ENCODE assay signal across 8 cellular contexts in genomic region chr14:103562135-103562384, GRCh38. TPM values are rescaled to one million over a fixed set of nuclear protein-coding genes. Genes with fewer than 3 reads are reported as not detected.
DNase-seq lines count a peak whose midpoint lies in the region; ATAC-seq and TF ChIP-seq lines count a peak whose summit lies in the region.

No MANE protein-coding gene starts in this region.

- peaks cover 10% of the 10 kb centered on the region for H3F3A ChIP-seq in DOHH2 (ENCODE audit: control insufficient read depth, insufficient read depth)

- ATAC-seq in HG02623 (IDR thresholded peaks at IDR 0.05; ENCODE audit: unreplicated experiment) (peak; percentile 24), heart left ventricle (peak in 2 of 4 donors; percentile 12 to 65)

- peak overlapping the region; percentile 87 to 91 (median 90) for H3K9ac ChIP-seq in skeletal muscle tissue (ENCODE audit: low read depth in 1 of 3, low read length in 3 of 3)

- H4K20me1 ChIP-seq in DOHH2 (ENCODE audit: control insufficient read depth, insufficient read depth, low read depth, low read length): peaks cover 35% of the 10 kb centered on the region

- intact Hi-C loops in heart left ventricle (cut with DNase I): loop anchor here in 1 of 10 donors (10.0 kb wide), 1 partner anchor 153 kb away; the partner anchor contains the start of genes XRCC3 and ZFYVE21

- TF ChIP-seq CTCF in DOHH2 (IDR thresholded peaks at IDR 0.05; ENCODE audit: low read depth, low read length, poor library complexity, severe bottlenecking) (no peak), WERI-Rb-1 (IDR thresholded peaks at IDR 0.05; ENCODE audit: low read depth, low read length) (no peak), heart left ventricle (IDR thresholded peaks at IDR 0.05) (no peak)

- H3K4me1 ChIP-seq in DOHH2 (ENCODE audit: control insufficient read depth, low read length) (peaks cover 30% of the 10 kb centered on the region), heart left ventricle (peaks cover 3 to 76% (median 61%) of the 10 kb centered on the region in 12 donors), skeletal muscle tissue (ENCODE audit: control insufficient read depth in 3 of 3, insufficient read depth in 3 of 3, low read length in 3 of 3) (peaks cover 46 to 58% (median 55%) of the 10 kb centered on the region in 3 donors)

- peak overlapping the region; percentile 92 for H3K4me3 ChIP-seq in DOHH2 (ENCODE audit: low read length)
- peak overlapping the region; percentile 73 for H3K4me3 ChIP-seq in WERI-Rb-1 (ENCODE audit: low read depth, low read length)
- H3K4me3 ChIP-seq in heart left ventricle: peak overlapping the region; percentile 62 to 99 (median 86)
- H3K4me3 ChIP-seq in skeletal muscle tissue (ENCODE audit: low read length in 3 of 3): peak overlapping the region; percentile 80 to 93 (median 93)

- H3K4me2 ChIP-seq in DOHH2 (ENCODE audit: low read length): peak overlapping the region; percentile 95

- DNase-seq in WERI-Rb-1 (no peak), heart left ventricle (peak in 4 of 5 donors; percentile 60 to 69 (median 68)), NCI-H1092 (lab: John Stamatoyannopoulos, UW) (no peak), cerebellum (ENCODE audit: low spot score) (no peak)
- no peak for DNase-seq in effector CD4-positive, alpha-beta T cell

- no peaks in the 10 kb centered on the region for H3K9me2 ChIP-seq in DOHH2 (replicated peaks; ENCODE audit: control insufficient read depth, low read length)

- H3K27ac ChIP-seq in DOHH2 (ENCODE audit: low read depth, low read length) (peak overlapping the region; percentile 58), WERI-Rb-1 (peak overlapping the region; percentile 90), heart left ventricle (peak overlapping the region; percentile 92 to 99 (median 96)), skeletal muscle tissue (ENCODE audit: low read depth, low read length) (peak overlapping the region; percentile 85)

- 0 to 2% (median 1%) methylated on average over 8 to 24 of the region's 24 CpGs for WGBS in heart left ventricle, 4 donors

- H3K9me3 ChIP-seq in DOHH2 (ENCODE audit: control insufficient read depth, insufficient read depth, low read length): no peaks in the 10 kb centered on the region
- no peaks in the 10 kb centered on the region for H3K9me3 ChIP-seq in WERI-Rb-1 (ENCODE audit: severe bottlenecking)
- H3K9me3 ChIP-seq in heart left ventricle: no peaks in the 10 kb centered on the region
- no peaks in the 10 kb centered on the region for H3K9me3 ChIP-seq in skeletal muscle tissue (ENCODE audit: control insufficient read depth in 3 of 3, low read length in 3 of 3)

- H3K36me3 ChIP-seq in DOHH2 (ENCODE audit: control insufficient read depth, low read length) (peaks cover 43% of the 10 kb centered on the region), WERI-Rb-1 (peaks cover 43% of the 10 kb centered on the region), heart left ventricle (peaks cover 0 to 44% (median 26%) of the 10 kb centered on the region in 9 donors), skeletal muscle tissue (ENCODE audit: control insufficient read depth in 3 of 3, insufficient read depth in 3 of 3, low read length in 3 of 3) (peaks cover 9 to 15% (median 13%) of the 10 kb centered on the region in 3 donors)

- H3K27me3 ChIP-seq in DOHH2 (ENCODE audit: control insufficient read depth, low read length): no peaks in the 10 kb centered on the region
- no peaks in the 10 kb centered on the region for H3K27me3 ChIP-seq in WERI-Rb-1 (ENCODE audit: insufficient read depth, low read depth, severe bottlenecking)
- H3K27me3 ChIP-seq in heart left ventricle: no peaks in the 10 kb centered on the region
- H3K27me3 ChIP-seq in skeletal muscle tissue (ENCODE audit: control insufficient read depth in 3 of 3, insufficient read depth in 3 of 3, low read length in 3 of 3): no peaks in the 10 kb centered on the region

- TF ChIP-seq POLR2A in heart left ventricle (IDR thresholded peaks at IDR 0.05): no peak

- H3K79me2 ChIP-seq in DOHH2 (ENCODE audit: control insufficient read depth, low read length): peaks cover 96% of the 10 kb centered on the region

RNA-seq across cellular contexts. Expression of gene BAG5, which starts 0.4 kb away (rescaled TPM):
- 10 to 100 TPM; 15.0 to 22.8 (median 17.0) TPM for total RNA-seq in heart left ventricle
- polyA plus RNA-seq in heart left ventricle: 10 to 100 TPM in 1 of 2 donors, 1 to 10 TPM in 1; 4.8 to 19.1 TPM
- total RNA-seq in skeletal muscle tissue: 16.7 TPM
- total RNA-seq in cerebellum: 27.2 TPM

RNA-seq across cellular contexts. Expression of gene COA8, which starts 0.7 kb away (rescaled TPM):
- total RNA-seq in heart left ventricle (10 to 100 TPM; 30.6 to 66.5 (median 41.9) TPM), skeletal muscle tissue (28.2 TPM), cerebellum (23.4 TPM)
- polyA plus RNA-seq in heart left ventricle: 100 to 1,000 TPM in 1 of 2 donors, 10 to 100 TPM in 1; 47.5 to 109 TPM

RNA-seq across cellular contexts. Expression of gene TRMT61A, which starts 33.1 kb away (rescaled TPM):
- total RNA-seq in heart left ventricle: 1 to 10 TPM; 3.2 to 7.1 (median 5.1) TPM
- 10 to 100 TPM in 1 of 2 donors, 1 to 10 TPM in 1; 5.8 to 15.9 TPM for polyA plus RNA-seq in heart left ventricle
- total RNA-seq in skeletal muscle tissue: 4.7 TPM
- total RNA-seq in cerebellum: 5.1 TPM

RNA-seq across cellular contexts. Expression of gene CKB, which starts 39.4 kb away (rescaled TPM):
- total RNA-seq in heart left ventricle: 1,000 to 10,000 TPM in 2 of 9 donors, 100 to 1,000 TPM in 7; 203 to 1,105 (median 462) TPM
- polyA plus RNA-seq in heart left ventricle: 1,000 to 10,000 TPM in 1 of 2 donors, 100 to 1,000 TPM in 1; 529 to 1,103 TPM
- total RNA-seq in skeletal muscle tissue: 64.7 TPM
- 155 TPM for total RNA-seq in cerebellum

Comparison
In these comparisons a context has a peak if more than half of its experiments do, and no peak if none do; other contexts are left out.
1. DNase-seq: peak in heart left ventricle (4 of 5); none in WERI-Rb-1 (single experiment), effector CD4-positive, alpha-beta T cell (single experiment), NCI-H1092 (single experiment) and cerebellum (single experiment).
2. Peak in every context shown above with its lines, with median percentiles within 50 percentile points of each other: H3K27ac ChIP-seq and H3K4me3 ChIP-seq.